17 cellular contexts compared by ENCODE assay signal in genomic region chr22:49466926-49467590, GRCh38.
"Had no signal": no experiment of that assay in that cellular context is flagged by ENCODE, and none has a peak within 500 bp of the region (broad histone marks: within the 10 kb centered on the region; RNA-seq: fewer than 3 reads in every experiment).

No MANE protein-coding gene starts in this region.

- H3K9me3 ChIP-seq: adrenal gland, esophagus squamous epithelium, ovary, sigmoid colon, spleen had no signal

- H3K27me3 Mint-ChIP-seq: activated CD4-positive, alpha-beta memory T cell treated with anti-CD3 and anti-CD28 coated beads, Interleukin-2, amount 10 ng/mL, durations not matched to agents 7 days and 5 days; activated CD4-positive, alpha-beta T cell treated with anti-CD3 and anti-CD28 coated beads for 36 hours; stimulated activated naive CD8-positive, alpha-beta T cell treated with anti-CD3 and anti-CD28 coated beads, Interleukin-15, amount 100 ng/mL, for 72 hours had no signal

- H3K4me1 Mint-ChIP-seq: activated CD4-positive, alpha-beta memory T cell treated with anti-CD3 and anti-CD28 coated beads, Interleukin-2, amount 10 ng/mL, durations not matched to agents 7 days and 5 days; activated CD4-positive, alpha-beta T cell treated with anti-CD3 and anti-CD28 coated beads for 36 hours; activated naive CD4-positive, alpha-beta T cell treated with anti-CD3 and anti-CD28 coated beads, Interleukin-2, amount 50 U/mL, for 24 hours; immature natural killer cell; stimulated activated naive CD8-positive, alpha-beta T cell treated with anti-CD3 and anti-CD28 coated beads, Interleukin-15, amount 100 ng/mL, for 72 hours had no signal

- DNase-seq: activated CD4-positive, alpha-beta memory T cell treated with anti-CD3 and anti-CD28 coated beads, Interleukin-2, amount 10 ng/mL, durations not matched to agents 7 days and 5 days; activated CD4-positive, alpha-beta T cell treated with anti-CD3 and anti-CD28 coated beads for 36 hours; activated effector memory CD4-positive, alpha-beta T cell treated with anti-CD3 and anti-CD28 coated beads, Interleukin-2, amount 50 U/mL, for 16 hours; activated T-cell treated with anti-CD3 and anti-CD28 coated beads, Interleukin-2, amount 50 U/mL, for 4 hours; adrenal gland; caudate nucleus; effector CD4-positive, alpha-beta T cell; esophagus squamous epithelium; immature natural killer cell; mesendoderm; natural killer cell; ovary; sigmoid colon; spleen; stimulated activated naive CD8-positive, alpha-beta T cell treated with anti-CD3 and anti-CD28 coated beads, Interleukin-15, amount 100 ng/mL, for 72 hours had no signal

- H3K36me3 Mint-ChIP-seq: activated naive CD4-positive, alpha-beta T cell treated with anti-CD3 and anti-CD28 coated beads, Interleukin-2, amount 50 U/mL, for 24 hours; immature natural killer cell; natural killer cell; type B pancreatic cell had no signal

- H3K4me3 Mint-ChIP-seq: activated CD4-positive, alpha-beta memory T cell treated with anti-CD3 and anti-CD28 coated beads, Interleukin-2, amount 10 ng/mL, durations not matched to agents 7 days and 5 days; activated CD4-positive, alpha-beta T cell treated with anti-CD3 and anti-CD28 coated beads for 36 hours; activated naive CD4-positive, alpha-beta T cell treated with anti-CD3 and anti-CD28 coated beads, Interleukin-2, amount 50 U/mL, for 24 hours; activated T-cell treated with anti-CD3 and anti-CD28 coated beads, Interleukin-2, amount 50 U/mL, for 4 hours; immature natural killer cell; natural killer cell; stimulated activated naive CD8-positive, alpha-beta T cell treated with anti-CD3 and anti-CD28 coated beads, Interleukin-15, amount 100 ng/mL, for 72 hours; type B pancreatic cell had no signal

- ATAC-seq: activated CD4-positive, alpha-beta T cell treated with anti-CD3 and anti-CD28 coated beads for 36 hours; activated T-cell treated with anti-CD3 and anti-CD28 coated beads, Interleukin-2, amount 50 U/mL, for 4 hours; natural killer cell; stimulated activated naive CD8-positive, alpha-beta T cell treated with anti-CD3 and anti-CD28 coated beads, Interleukin-15, amount 100 ng/mL, for 72 hours had no signal

- H3K27ac Mint-ChIP-seq: activated CD4-positive, alpha-beta memory T cell treated with anti-CD3 and anti-CD28 coated beads, Interleukin-2, amount 10 ng/mL, durations not matched to agents 7 days and 5 days; activated CD4-positive, alpha-beta T cell treated with anti-CD3 and anti-CD28 coated beads for 36 hours; activated naive CD4-positive, alpha-beta T cell treated with anti-CD3 and anti-CD28 coated beads, Interleukin-2, amount 50 U/mL, for 24 hours; immature natural killer cell; natural killer cell; stimulated activated naive CD8-positive, alpha-beta T cell treated with anti-CD3 and anti-CD28 coated beads, Interleukin-15, amount 100 ng/mL, for 72 hours; type B pancreatic cell had no signal
